Comparison of ENCODE assay signal across 1 cellular context in the genomic region with DNA sequence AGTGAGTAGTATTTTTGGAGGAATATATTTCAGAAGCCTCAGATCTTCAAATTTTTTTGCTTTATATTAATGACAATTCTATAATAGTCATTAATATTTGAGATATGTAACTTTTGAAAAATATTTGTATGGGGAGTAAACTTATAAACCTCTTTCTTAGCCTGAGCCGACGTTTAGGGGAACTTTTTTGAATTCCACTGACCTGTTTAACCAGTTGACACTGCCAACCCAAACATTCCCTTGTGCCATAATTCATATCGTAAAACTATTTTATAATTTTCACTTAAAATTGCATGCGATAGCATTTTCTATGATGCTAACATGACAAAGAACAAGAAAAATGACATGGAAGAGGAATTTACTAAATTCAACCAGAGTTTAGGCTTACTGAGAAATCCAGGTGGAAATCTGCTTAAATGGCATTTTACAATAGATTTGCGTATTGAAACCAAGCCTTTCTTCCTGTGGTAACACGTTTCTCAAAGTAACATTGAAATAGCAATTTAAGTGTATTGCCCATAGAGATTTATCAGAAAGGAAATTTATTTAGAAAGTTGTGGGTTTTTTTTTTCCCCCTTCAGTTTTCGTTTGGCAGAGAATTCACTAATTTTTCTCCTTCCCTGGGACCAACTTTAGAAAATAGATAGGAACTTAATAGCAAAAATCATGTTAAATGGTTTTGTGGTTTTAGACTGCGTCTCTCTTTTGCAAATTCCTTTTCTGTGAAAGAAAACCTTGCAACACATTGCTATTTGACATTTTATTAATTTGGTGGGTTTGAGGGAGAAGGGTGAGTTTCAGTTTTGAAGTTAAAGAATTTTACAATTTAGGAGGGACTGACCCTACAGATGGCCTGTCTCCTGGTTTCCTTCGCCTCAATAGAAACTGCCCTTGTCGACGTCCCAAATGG.
TF ChIP-seq lines count a peak whose summit lies in the region.

No MANE protein-coding gene starts in this region.

TF ChIP-seq in K562, 482 proteins besides CTCF, POLR2A, EP300 and RAD21 (continued from another document):
- TF ChIP-seq, protein P1, sequence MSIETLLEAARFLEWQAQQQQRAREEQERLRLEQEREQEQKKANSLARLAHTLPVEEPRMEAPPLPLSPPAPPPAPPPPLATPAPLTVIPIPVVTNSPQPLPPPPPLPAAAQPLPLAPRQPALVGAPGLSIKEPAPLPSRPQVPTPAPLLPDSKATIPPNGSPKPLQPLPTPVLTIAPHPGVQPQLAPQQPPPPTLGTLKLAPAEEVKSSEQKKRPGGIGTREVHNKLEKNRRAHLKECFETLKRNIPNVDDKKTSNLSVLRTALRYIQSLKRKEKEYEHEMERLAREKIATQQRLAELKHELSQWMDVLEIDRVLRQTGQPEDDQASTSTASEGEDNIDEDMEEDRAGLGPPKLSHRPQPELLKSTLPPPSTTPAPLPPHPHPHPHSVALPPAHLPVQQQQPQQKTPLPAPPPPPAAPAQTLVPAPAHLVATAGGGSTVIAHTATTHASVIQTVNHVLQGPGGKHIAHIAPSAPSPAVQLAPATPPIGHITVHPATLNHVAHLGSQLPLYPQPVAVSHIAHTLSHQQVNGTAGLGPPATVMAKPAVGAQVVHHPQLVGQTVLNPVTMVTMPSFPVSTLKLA (conservative IDR thresholded peaks at IDR 0.05) = no peak
- no peak for TF ChIP-seq TCFL5 (CRISPR knock-in tag; conservative IDR thresholded peaks at IDR 0.05)
- no peak for TF ChIP-seq XRCC4 (IDR thresholded peaks at IDR 0.05; ENCODE audit: extremely low read depth, insufficient read depth, insufficient read length)
- peak; percentile 28; the same call in 1 of the 2 replicates for TF ChIP-seq MAFF (IDR thresholded peaks at IDR 0.05; ENCODE audit: low read length)
